ENCODE assay signal across 17 cellular contexts in genomic region chr17:49571764-49572163, GRCh38. TPM values are rescaled to one million over a fixed set of nuclear protein-coding genes. Genes with fewer than 3 reads are reported as not detected.
"Had no signal": no experiment of that assay in that cellular context is flagged by ENCODE, and none has a peak within 500 bp of the region (broad histone marks: within the 10 kb centered on the region; RNA-seq: fewer than 3 reads in every experiment).

No MANE protein-coding gene starts in this region.

- H3K4me2 ChIP-seq: SK-N-SH had no signal

- H3K4me3 Mint-ChIP-seq: activated CD4-positive, alpha-beta T cell treated with anti-CD3 and anti-CD28 coated beads, Interleukin-2, amount 10 ng/mL, durations not matched to agents 7 days and 5 days had no signal

- H3K9me3 ChIP-seq: esophagus squamous epithelium, left lung, mucosa of descending colon, right lobe of liver, SK-N-SH, tibial nerve had no signal

- DNase-seq: activated CD4-positive, alpha-beta T cell treated with anti-CD3 and anti-CD28 coated beads, Interleukin-2, amount 10 ng/mL, durations not matched to agents 7 days and 5 days; activated CD4-positive, CD25-positive, alpha-beta regulatory T cell; activated CD8-positive, alpha-beta memory T cell treated with anti-CD3 and anti-CD28 coated beads for 24 hours; activated naive CD4-positive, alpha-beta T cell treated with Interleukin-2 at 50 U/mL for 16 hours; effector CD4-positive, alpha-beta T cell; esophagus squamous epithelium; hippocampal formation; left lung; mucosa of descending colon; nephron progenitor cell; right lobe of liver had no signal

- FAIRE-seq: keratinocyte had no signal

- H3K9ac ChIP-seq: SK-N-SH had no signal

- H3K27ac ChIP-seq: cardiac muscle cell, left lung, right lobe of liver had no signal

- H3K36me3 ChIP-seq: cardiac muscle cell, esophagus squamous epithelium, left lung, right lobe of liver, tibial nerve had no signal

- H3K9me3 Mint-ChIP-seq: activated CD4-positive, alpha-beta T cell treated with anti-CD3 and anti-CD28 coated beads, Interleukin-2, amount 10 ng/mL, durations not matched to agents 7 days and 5 days; nephron progenitor cell had no signal

- ATAC-seq: left lung, mucosa of descending colon, right lobe of liver had no signal

- H3K4me3 ChIP-seq: cardiac muscle cell, coronary artery, esophagus squamous epithelium, left lung, mucosa of descending colon, right lobe of liver, tibial nerve had no signal

- H3K27ac Mint-ChIP-seq: nephron progenitor cell had no signal

RNA-seq across cellular contexts. Expression of gene NXPH3, which starts 3.9 kb away (rescaled TPM):
- total RNA-seq: activated CD4-positive, alpha-beta T cell treated with anti-CD3 and anti-CD28 coated beads, Interleukin-2, amount 10 ng/mL, durations not matched to agents 7 days and 5 days; T-helper 2 cell treated with Interferon-gamma antibody and Interleukin-4, amounts not matched to agents 100 ng/mL and 5 ng/mL, for 36 hours had no signal
